ENCODE assay signal across 14 cellular contexts in the genomic region with DNA sequence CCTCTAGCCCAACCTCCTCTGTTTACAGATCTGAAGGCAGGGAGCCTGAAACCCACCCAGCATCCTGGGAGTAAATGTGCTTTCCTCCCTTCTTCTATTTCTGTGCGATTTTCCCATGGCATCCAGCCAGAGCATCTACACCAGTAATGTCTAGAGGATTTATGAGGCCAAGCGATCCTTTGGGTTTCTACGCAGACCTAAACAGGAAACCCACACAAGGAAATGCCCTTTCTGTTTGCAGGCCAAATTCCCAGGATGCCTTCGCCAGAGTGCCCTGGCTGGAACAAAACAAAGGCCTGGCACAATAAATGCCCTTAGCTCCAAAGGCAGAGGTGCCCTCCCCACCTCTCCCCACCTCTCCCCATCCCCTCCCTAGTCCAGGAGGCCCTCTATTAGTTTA.
DNase-seq lines count a peak whose midpoint lies in the region; ATAC-seq and TF ChIP-seq lines count a peak whose summit lies in the region.
"Had no signal": no experiment of that assay in that cellular context is flagged by ENCODE, and none has a peak within 500 bp of the region (broad histone marks: within the 10 kb centered on the region; RNA-seq: fewer than 3 reads in every experiment).

No MANE protein-coding gene starts in this region.

- ATAC-seq in GM21423 (IDR thresholded peaks at IDR 0.05; ENCODE audit: unreplicated experiment): no peak
- ATAC-seq: foreskin keratinocyte, T-helper 17 cell had no signal

- no peaks in the 10 kb centered on the region for H3K9me3 ChIP-seq in fibroblast of lung (ENCODE audit: control insufficient read depth, insufficient read depth, low read depth, low read length)
- no peaks in the 10 kb centered on the region for H3K9me3 ChIP-seq in osteoblast (ENCODE audit: low read depth, low read length)
- H3K9me3 ChIP-seq: testis had no signal

- H3K9ac ChIP-seq in fibroblast of lung (ENCODE audit: insufficient read depth, low read length): no peak overlapping the region

- H3K4me3 ChIP-seq in fibroblast of lung (replicated peaks in 1 of 4; ENCODE audit: control extremely low read depth in 1 of 4, insufficient read depth in 1 of 4, low read depth in 3 of 4, low read length in 4 of 4) (no peak overlapping the region), osteoblast (ENCODE audit: insufficient read depth, low read length) (no peak overlapping the region)
- H3K4me3 ChIP-seq: skin epidermis, testis had no signal

- no peaks in the 10 kb centered on the region for H4K20me1 ChIP-seq in fibroblast of lung (ENCODE audit: control insufficient read depth, extremely low read depth, insufficient read depth, low read length)
- no peaks in the 10 kb centered on the region for H4K20me1 ChIP-seq in osteoblast (ENCODE audit: insufficient read depth, low read length)

- TF ChIP-seq CTCF in C4-2B (conservative IDR thresholded peaks at IDR 0.05) (no peak), fibroblast of lung (conservative IDR thresholded peaks at IDR 0.05 in 1 of 2, IDR thresholded peaks at IDR 0.05 in 1 of 2; ENCODE audit: low read depth in 1 of 2, low read length in 2 of 2) (no peak), osteoblast (IDR thresholded peaks at IDR 0.05; ENCODE audit: extremely low read depth, low read depth, low read length) (no peak)

- H3K36me3 ChIP-seq in fibroblast of lung (ENCODE audit: control insufficient read depth, insufficient read depth, low read length) (no peaks in the 10 kb centered on the region), osteoblast (ENCODE audit: insufficient read depth, low read length) (no peaks in the 10 kb centered on the region)

- H2AFZ ChIP-seq in fibroblast of lung (ENCODE audit: low read length) (no peak overlapping the region), osteoblast (ENCODE audit: low read length) (peak overlapping the region; percentile 35)

- peaks cover 5% of the 10 kb centered on the region for H3K4me1 ChIP-seq in fibroblast of lung (ENCODE audit: control insufficient read depth, extremely low read depth, insufficient read depth, low read length)
- peaks cover 15% of the 10 kb centered on the region for H3K4me1 ChIP-seq in osteoblast (ENCODE audit: insufficient read depth, low read length)
- H3K4me1 ChIP-seq: foreskin keratinocyte had no signal

- H3K4me2 ChIP-seq in fibroblast of lung (ENCODE audit: extremely low read depth, insufficient read depth, low read length): no peak overlapping the region
- peak overlapping the region; percentile 7 for H3K4me2 ChIP-seq in osteoblast (ENCODE audit: insufficient read depth, low read length)

- H3K27ac ChIP-seq in C4-2B: peak overlapping the region; percentile 11; the same call in 1 of the 2 replicates
- no peak overlapping the region for H3K27ac ChIP-seq in fibroblast of lung (ENCODE audit: insufficient read depth, low read length)
- no peak overlapping the region for H3K27ac ChIP-seq in osteoblast (ENCODE audit: low read depth, low read length)
- H3K27ac ChIP-seq: foreskin keratinocyte had no signal

- H3K27me3 ChIP-seq in fibroblast of lung (ENCODE audit: control insufficient read depth, insufficient read depth, low read length): no peaks in the 10 kb centered on the region
- H3K27me3 ChIP-seq in osteoblast (ENCODE audit: insufficient read depth, low read length): no peaks in the 10 kb centered on the region
- H3K27me3 ChIP-seq: foreskin keratinocyte, testis had no signal

- no peaks in the 10 kb centered on the region for H3K79me2 ChIP-seq in fibroblast of lung (ENCODE audit: control insufficient read depth, insufficient read depth, low read length)
- H3K79me2 ChIP-seq in osteoblast (ENCODE audit: insufficient read depth, low read length): no peaks in the 10 kb centered on the region

- peak; percentile 59 for DNase-seq in NCI-H2196 treated with DMSO at 0.1 percent for 48 hours (lab: John Stamatoyannopoulos, UW; ENCODE audit: unreplicated experiment)
- DNase-seq in fibroblast of lung (ENCODE audit: low read depth in 2 of 2): peak; percentile 63 to 70
- DNase-seq in osteoblast (ENCODE audit: insufficient read length, low spot score, missing footprints): no peak
- DNase-seq in COLO829 (ENCODE audit: low spot score): no peak
- DNase-seq in RKO (ENCODE audit: low spot score): no peak
- DNase-seq in D341Med (ENCODE audit: low spot score): no peak
- DNase-seq: activated effector memory CD4-positive, alpha-beta T cell treated with anti-CD3 and anti-CD28 coated beads, Interleukin-2, amount 50 U/mL, for 16 hours; foreskin keratinocyte; NCI-H1694; T-helper 17 cell; testis had no signal

Comparison
In these comparisons a context has a peak if more than half of its experiments do, and no peak if none do; other contexts are left out.
1. DNase-seq: peak in NCI-H2196 treated with DMSO at 0.1 percent for 48 hours (single experiment) and fibroblast of lung (2 of 2); none in osteoblast (single experiment), COLO829 (single experiment), RKO (single experiment) and D341Med (single experiment).